Comparison of ENCODE assay signal across 2 cellular contexts in the genomic region with DNA sequence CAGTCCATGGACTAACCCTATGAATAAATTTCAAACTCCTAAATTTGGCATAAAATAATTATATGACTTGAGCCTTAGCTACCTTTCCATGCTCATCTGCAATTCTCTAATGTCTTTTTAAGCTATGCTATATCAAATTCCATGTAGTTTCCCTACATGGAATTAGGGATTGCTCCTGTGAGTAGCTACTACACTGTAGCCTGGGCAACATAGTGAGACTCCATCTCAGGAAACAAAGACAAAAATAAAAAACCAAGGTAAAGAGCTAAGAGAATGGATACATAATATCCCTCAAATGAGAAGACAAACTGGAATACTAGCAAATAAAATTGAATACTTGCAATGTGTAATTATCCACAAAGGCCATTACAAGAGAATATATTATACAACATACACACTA.
TF ChIP-seq lines count a peak whose summit lies in the region.

No MANE protein-coding gene starts in this region.

TF ChIP-seq in A549, 52 proteins besides CTCF, POLR2A, EP300 and RAD21 (continued from another document):
- TF ChIP-seq RCOR1 (IDR thresholded peaks at IDR 0.05; ENCODE audit: low read depth, low read length) (no peak), RARB (CRISPR knock-in tag; IDR thresholded peaks at IDR 0.05) (no peak), ZNF302 (CRISPR knock-in tag; IDR thresholded peaks at IDR 0.05) (no peak), PHF8 (IDR thresholded peaks at IDR 0.05; ENCODE audit: borderline replicate concordance, low read depth) (no peak), SREBF2 (IDR thresholded peaks at IDR 0.05) (no peak), GATA3 (IDR thresholded peaks at IDR 0.05; ENCODE audit: borderline replicate concordance) (no peak), NR3C1 (IDR thresholded peaks at IDR 0.05) (no peak), ESRRA (IDR thresholded peaks at IDR 0.05; ENCODE audit: borderline replicate concordance, low read length) (no peak), CHD2 (IDR thresholded peaks at IDR 0.05; ENCODE audit: low read length, partially characterized antibody) (no peak), HOXA7 (CRISPR knock-in tag; IDR thresholded peaks at IDR 0.05) (no peak), HDAC2 (IDR thresholded peaks at IDR 0.05) (no peak)
- TF ChIP-seq, protein P1, sequence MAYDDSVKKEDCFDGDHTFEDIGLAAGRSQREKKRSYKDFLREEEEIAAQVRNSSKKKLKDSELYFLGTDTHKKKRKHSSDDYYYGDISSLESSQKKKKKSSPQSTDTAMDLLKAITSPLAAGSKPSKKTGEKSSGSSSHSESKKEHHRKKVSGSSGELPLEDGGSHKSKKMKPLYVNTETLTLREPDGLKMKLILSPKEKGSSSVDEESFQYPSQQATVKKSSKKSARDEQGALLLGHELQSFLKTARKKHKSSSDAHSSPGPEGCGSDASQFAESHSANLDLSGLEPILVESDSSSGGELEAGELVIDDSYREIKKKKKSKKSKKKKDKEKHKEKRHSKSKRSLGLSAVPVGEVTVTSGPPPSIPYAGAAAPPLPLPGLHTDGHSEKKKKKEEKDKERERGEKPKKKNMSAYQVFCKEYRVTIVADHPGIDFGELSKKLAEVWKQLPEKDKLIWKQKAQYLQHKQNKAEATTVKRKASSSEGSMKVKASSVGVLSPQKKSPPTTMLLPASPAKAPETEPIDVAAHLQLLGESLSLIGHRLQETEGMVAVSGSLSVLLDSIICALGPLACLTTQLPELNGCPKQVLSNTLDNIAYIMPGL (CRISPR knock-in tag; IDR thresholded peaks at IDR 0.05; ENCODE audit: borderline replicate concordance), result no peak
- TF ChIP-seq, protein P2, sequence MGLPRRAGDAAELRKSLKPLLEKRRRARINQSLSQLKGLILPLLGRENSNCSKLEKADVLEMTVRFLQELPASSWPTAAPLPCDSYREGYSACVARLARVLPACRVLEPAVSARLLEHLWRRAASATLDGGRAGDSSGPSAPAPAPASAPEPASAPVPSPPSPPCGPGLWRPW (IDR thresholded peaks at IDR 0.05), result no peak
- TF ChIP-seq, protein P3, sequence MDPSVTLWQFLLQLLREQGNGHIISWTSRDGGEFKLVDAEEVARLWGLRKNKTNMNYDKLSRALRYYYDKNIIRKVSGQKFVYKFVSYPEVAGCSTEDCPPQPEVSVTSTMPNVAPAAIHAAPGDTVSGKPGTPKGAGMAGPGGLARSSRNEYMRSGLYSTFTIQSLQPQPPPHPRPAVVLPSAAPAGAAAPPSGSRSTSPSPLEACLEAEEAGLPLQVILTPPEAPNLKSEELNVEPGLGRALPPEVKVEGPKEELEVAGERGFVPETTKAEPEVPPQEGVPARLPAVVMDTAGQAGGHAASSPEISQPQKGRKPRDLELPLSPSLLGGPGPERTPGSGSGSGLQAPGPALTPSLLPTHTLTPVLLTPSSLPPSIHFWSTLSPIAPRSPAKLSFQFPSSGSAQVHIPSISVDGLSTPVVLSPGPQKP (IDR thresholded peaks at IDR 0.05; ENCODE audit: low read depth, low read length), result no peak
- TF ChIP-seq, protein P4, sequence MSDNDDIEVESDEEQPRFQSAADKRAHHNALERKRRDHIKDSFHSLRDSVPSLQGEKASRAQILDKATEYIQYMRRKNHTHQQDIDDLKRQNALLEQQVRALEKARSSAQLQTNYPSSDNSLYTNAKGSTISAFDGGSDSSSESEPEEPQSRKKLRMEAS (IDR thresholded peaks at IDR 0.05), result no peak
- TF ChIP-seq, protein P5, sequence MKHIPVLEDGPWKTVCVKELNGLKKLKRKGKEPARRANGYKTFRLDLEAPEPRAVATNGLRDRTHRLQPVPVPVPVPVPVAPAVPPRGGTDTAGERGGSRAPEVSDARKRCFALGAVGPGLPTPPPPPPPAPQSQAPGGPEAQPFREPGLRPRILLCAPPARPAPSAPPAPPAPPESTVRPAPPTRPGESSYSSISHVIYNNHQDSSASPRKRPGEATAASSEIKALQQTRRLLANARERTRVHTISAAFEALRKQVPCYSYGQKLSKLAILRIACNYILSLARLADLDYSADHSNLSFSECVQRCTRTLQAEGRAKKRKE (CRISPR knock-in tag; IDR thresholded peaks at IDR 0.05; ENCODE audit: low read depth), result no peak

TF ChIP-seq in HepG2, 621 proteins besides CTCF, POLR2A, EP300 and RAD21 (continued from another document):
- TF ChIP-seq, protein P6, sequence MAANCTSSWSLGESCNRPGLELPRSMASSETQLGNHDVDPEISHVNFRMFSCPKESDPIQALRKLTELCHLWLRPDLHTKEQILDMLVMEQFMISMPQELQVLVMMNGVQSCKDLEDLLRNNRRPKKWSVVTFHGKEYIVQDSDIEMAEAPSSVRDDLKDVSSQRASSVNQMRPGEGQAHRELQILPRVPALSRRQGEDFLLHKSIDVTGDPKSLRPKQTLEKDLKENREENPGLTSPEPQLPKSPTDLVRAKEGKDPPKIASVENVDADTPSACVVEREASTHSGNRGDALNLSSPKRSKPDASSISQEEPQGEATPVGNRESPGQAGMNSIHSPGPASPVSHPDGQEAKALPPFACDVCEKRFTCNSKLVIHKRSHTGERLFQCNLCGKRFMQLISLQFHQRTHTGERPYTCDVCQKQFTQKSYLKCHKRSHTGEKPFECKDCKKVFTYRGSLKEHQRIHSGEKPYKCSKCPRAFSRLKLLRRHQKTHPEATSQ (CRISPR knock-in tag; IDR thresholded peaks at IDR 0.05; ENCODE audit: borderline replicate concordance), result no peak
- TF ChIP-seq KLF9 (CRISPR knock-in tag; IDR thresholded peaks at IDR 0.05; ENCODE audit: low read depth) (no peak), TBX2 (CRISPR knock-in tag; IDR thresholded peaks at IDR 0.05; ENCODE audit: borderline replicate concordance) (no peak), ZSCAN12 (CRISPR knock-in tag; IDR thresholded peaks at IDR 0.05) (no peak), HOXA5 (CRISPR knock-in tag; IDR thresholded peaks at IDR 0.05) (no peak), ZNF121 (CRISPR knock-in tag; IDR thresholded peaks at IDR 0.05) (peak; percentile 94)
